Comparison of ENCODE assay signal across 13 cellular contexts in the genomic region with DNA sequence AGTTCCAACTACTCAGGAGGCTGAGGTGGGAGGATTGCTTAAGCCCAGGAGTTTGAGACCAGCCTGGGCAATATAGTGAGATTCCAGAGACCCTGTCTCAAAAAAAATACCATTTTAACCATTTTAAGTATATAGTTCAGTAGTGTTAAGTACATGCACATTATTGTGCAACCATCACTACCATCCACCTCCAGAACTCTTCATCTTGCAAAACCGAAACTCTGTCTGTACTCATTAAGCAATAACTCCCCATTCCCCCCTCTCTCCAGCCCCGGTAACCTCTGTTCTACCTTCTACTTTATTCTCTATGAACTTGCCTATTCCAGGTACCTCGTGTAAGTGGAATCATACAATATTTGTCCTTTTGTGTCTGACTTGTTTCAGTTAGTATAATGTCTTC.
"Had no signal": no experiment of that assay in that cellular context is flagged by ENCODE, and none has a peak within 500 bp of the region (broad histone marks: within the 10 kb centered on the region; RNA-seq: fewer than 3 reads in every experiment).

No MANE protein-coding gene starts in this region.

- H3K4me1 ChIP-seq: colonic mucosa had no signal

- ATAC-seq: activated naive CD8-positive, alpha-beta T cell treated with anti-CD3 and anti-CD28 coated beads, Interleukin-2, amount 50 U/mL, for 24 hours; activated T-cell treated with anti-CD3 and anti-CD28 coated beads, Interleukin-2, amount 50 U/mL, for 72 hours; stimulated activated effector memory CD8-positive, alpha-beta T cell treated with anti-CD3 and anti-CD28 coated beads, Interleukin-12 subunit alpha, Interleukin-12 subunit beta, amount 100 ng/mL, for 72 hours had no signal

- H3K27me3 ChIP-seq: colonic mucosa, tibial artery had no signal

- DNase-seq: activated CD4-positive, alpha-beta memory T cell treated with anti-CD3 and anti-CD28 coated beads, Interleukin-2, amount 10 ng/mL, durations not matched to agents 7 days and 5 days; activated naive CD4-positive, alpha-beta T cell; activated naive CD8-positive, alpha-beta T cell treated with anti-CD3 and anti-CD28 coated beads, Interleukin-2, amount 50 U/mL, for 24 hours; activated T-cell treated with anti-CD3 and anti-CD28 coated beads, Interleukin-2, amount 50 U/mL, for 72 hours; colonic mucosa; effector CD4-positive, alpha-beta T cell; hypothalamus; naive B cell; small intestine; T1000; tibial artery had no signal

- H3K9me3 ChIP-seq: colonic mucosa, tibial artery had no signal

- FAIRE-seq: small intestine had no signal

- H3K27ac ChIP-seq: colonic mucosa, tibial artery, VCaP had no signal

- H3K36me3 ChIP-seq: colonic mucosa, tibial artery had no signal

- H3K4me3 ChIP-seq: colonic mucosa, tibial artery had no signal
